In the genomic region with DNA sequence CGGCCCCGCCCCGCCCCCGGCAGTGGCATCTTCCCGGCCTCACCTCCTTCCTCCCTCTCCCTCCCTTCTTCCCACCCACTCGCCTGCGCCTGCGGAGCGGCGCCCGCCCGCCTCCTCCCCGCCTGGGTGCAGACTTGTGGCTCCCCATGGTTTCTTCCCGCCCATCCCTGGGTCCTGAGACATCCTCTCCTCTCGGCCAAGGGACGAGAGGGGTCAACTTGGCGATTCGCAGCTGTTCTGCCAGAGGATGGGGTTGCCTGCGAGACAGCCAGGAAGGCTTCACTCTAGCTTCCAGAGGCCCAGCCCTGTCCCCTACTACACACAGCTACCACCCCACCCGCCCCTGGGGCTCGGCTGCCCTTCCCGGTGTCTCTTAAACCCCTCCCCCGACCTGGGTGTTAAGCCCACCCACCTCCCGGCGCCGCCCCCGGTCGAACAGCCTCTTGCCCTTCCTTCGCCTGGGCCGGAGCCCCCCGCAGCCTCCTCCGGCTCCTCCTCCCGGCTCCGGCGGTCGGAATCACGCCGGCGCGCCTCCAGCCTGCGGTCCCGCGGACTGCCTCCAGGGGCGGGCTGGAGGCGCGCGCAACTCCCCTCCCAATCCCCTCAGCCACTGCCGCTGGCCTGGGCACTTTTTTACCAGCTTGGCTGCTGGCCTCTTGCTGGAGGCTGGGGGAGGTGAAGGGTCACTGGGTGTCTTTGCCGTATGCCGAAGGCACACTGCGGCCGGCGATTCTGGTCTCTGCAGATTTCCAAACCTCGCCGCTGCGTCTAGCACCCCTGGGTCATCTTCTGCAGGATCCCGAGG, we compare ENCODE assay signal across 8 cellular contexts. TPM values are rescaled to one million over a fixed set of nuclear protein-coding genes. Genes with fewer than 3 reads are reported as not detected.
DNase-seq lines count a peak whose midpoint lies in the region; ATAC-seq and TF ChIP-seq lines count a peak whose summit lies in the region.

No MANE protein-coding gene starts in this region.

- H3K4me3 ChIP-seq in Jurkat, Clone E6-1 (ENCODE audit: low read length), result peak overlapping the region; percentile 63
- H3K4me3 ChIP-seq in fibroblast of pulmonary artery (replicated peaks; ENCODE audit: low read depth, low read length), result peak overlapping the region; percentile 82

- peak overlapping the region; percentile 66 to 90 (median 83) for H3K27ac Mint-ChIP-seq in nephron
- H3K27ac Mint-ChIP-seq in stimulated activated naive CD8-positive, alpha-beta T cell treated with anti-CD3 and anti-CD28 coated beads, Interleukin-15, Interleukin-2, amounts not matched to agents 100 ng/mL and 50 ng/mL, for 24 hours, result peak overlapping the region; percentile 93

- no peaks in the 10 kb centered on the region for H3K9me3 Mint-ChIP-seq in nephron
- no peaks in the 10 kb centered on the region for H3K9me3 Mint-ChIP-seq in stimulated activated naive CD8-positive, alpha-beta T cell treated with anti-CD3 and anti-CD28 coated beads, Interleukin-15, Interleukin-2, amounts not matched to agents 100 ng/mL and 50 ng/mL, for 24 hours

- peaks cover 38% of the 10 kb centered on the region for H3K4me1 Mint-ChIP-seq in nephron
- H3K4me1 Mint-ChIP-seq in stimulated activated naive CD8-positive, alpha-beta T cell treated with anti-CD3 and anti-CD28 coated beads, Interleukin-15, Interleukin-2, amounts not matched to agents 100 ng/mL and 50 ng/mL, for 24 hours (ENCODE audit: low read depth), result peaks cover 59% of the 10 kb centered on the region

- peak overlapping the region; percentile 87 to 93 (median 91) for H3K4me3 Mint-ChIP-seq in nephron
- peak overlapping the region; percentile 98 for H3K4me3 Mint-ChIP-seq in stimulated activated naive CD8-positive, alpha-beta T cell treated with anti-CD3 and anti-CD28 coated beads, Interleukin-15, Interleukin-2, amounts not matched to agents 100 ng/mL and 50 ng/mL, for 24 hours

- peaks cover 37% of the 10 kb centered on the region for H3K27me3 Mint-ChIP-seq in nephron (ENCODE audit: low read depth)
- H3K27me3 Mint-ChIP-seq in stimulated activated naive CD8-positive, alpha-beta T cell treated with anti-CD3 and anti-CD28 coated beads, Interleukin-15, Interleukin-2, amounts not matched to agents 100 ng/mL and 50 ng/mL, for 24 hours, result no peaks in the 10 kb centered on the region

- peak; percentile 86 for DNase-seq in DMS 273 treated with DMSO at 0.1 percent for 48 hours (lab: John Stamatoyannopoulos, UW)
- peak; percentile 85 for DNase-seq in Jurkat, Clone E6-1 (ENCODE audit: low read depth, low spot score)
- peak; percentile 87 for DNase-seq in RPMI7951 (ENCODE audit: low read depth)
- peak; percentile 64 for DNase-seq in activated T-helper 9 cell treated with anti-CD3 and anti-CD28 coated beads, Interleukin-2, amount 50 U/mL, for 16 hours (ENCODE audit: low read depth)
- DNase-seq in fibroblast of pulmonary artery (ENCODE audit: low read depth), result peak; percentile 92

- peak; percentile 34 for ATAC-seq in GM21528 (IDR thresholded peaks at IDR 0.05; ENCODE audit: low FRiP score, unreplicated experiment)

- TF ChIP-seq CTCF in fibroblast of pulmonary artery (IDR thresholded peaks at IDR 0.05; ENCODE audit: low read length, missing control alignments) (peak; percentile 48), nephron (IDR thresholded peaks at IDR 0.05; ENCODE audit: unreplicated experiment in 3 of 3) (peak; percentile 73 to 87 (median 77))

- no peaks in the 10 kb centered on the region for H3K36me3 Mint-ChIP-seq in nephron (ENCODE audit: low read depth)
- no peaks in the 10 kb centered on the region for H3K36me3 Mint-ChIP-seq in stimulated activated naive CD8-positive, alpha-beta T cell treated with anti-CD3 and anti-CD28 coated beads, Interleukin-15, Interleukin-2, amounts not matched to agents 100 ng/mL and 50 ng/mL, for 24 hours (ENCODE audit: low read depth)

RNA-seq across cellular contexts. Expression of a gene that starts 1.9 kb away (rescaled TPM):
- 21.2 TPM for polyA plus RNA-seq in Jurkat, Clone E6-1 (2012; ENCODE audit: insufficient read depth, insufficient read length)
- 8.3 and 10.7 TPM in 2 replicates for total RNA-seq in RPMI7951 (2014; rRNA removed; shearing (Covaris generic))

Comparison
In these comparisons a context has a peak if more than half of its experiments do, and no peak if none do; other contexts are left out.
1. Peak in every context shown above with its lines: DNase-seq, ATAC-seq and H3K4me3 ChIP-seq.